1 cellular context compared by ENCODE assay signal in the genomic region with DNA sequence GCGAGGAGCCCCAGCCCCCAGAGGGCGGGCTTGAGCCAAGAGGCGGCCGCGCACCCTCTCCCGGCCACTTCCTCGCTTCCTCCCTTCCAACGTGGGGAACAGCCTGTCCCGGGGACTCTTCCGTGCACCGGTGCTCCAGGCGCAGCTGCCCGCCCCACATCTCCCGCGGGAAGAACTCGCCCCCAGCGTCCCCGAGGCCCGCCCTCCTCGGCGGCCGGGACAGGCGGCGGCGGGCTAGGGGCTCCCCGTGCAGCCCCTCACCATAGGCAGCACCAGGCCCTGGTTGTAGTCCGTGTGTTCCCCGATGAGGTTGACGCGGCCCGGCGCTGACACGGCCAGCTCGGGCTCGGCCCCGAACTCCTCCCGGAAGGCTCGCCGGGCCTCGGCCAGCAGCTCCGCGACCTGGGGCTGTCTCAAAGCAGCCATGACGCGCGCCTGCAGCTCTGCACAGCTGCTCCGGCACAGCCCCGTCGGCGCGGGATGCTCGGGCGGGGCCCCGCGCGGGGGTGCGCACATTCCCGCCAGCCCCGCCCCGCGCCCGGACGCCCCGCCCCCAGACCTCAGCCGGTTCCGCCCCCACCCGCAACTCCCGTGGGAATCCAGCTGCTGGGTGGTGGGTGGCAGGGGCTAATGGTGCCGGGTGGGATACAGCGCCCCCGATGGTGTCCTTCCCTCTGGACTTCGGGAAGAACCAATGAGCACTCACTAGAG.
A peak's percentile ranks its signal among the peaks of the same experiment; 100 is the strongest.
TF ChIP-seq lines count a peak whose summit lies in the region.

Gene GALK1 (minus strand): TSS at position 482 of the 711 bp plus-strand sequence. CDS start 56 bp downstream, at position 426.

TF ChIP-seq in HepG2, 621 proteins besides CTCF, POLR2A, EP300 and RAD21 (continued from another document and continues in another):
- TF ChIP-seq GLMP (CRISPR knock-in tag; IDR thresholded peaks at IDR 0.05; ENCODE audit: borderline replicate concordance) (no peak), SIN3A (IDR thresholded peaks at IDR 0.05; ENCODE audit: borderline replicate concordance, low read depth, low read length) (peak; percentile 37; the same call in 1 of the 2 replicates), ZNF17 (CRISPR knock-in tag; IDR thresholded peaks at IDR 0.05) (no peak), IKZF5 (CRISPR knock-in tag; IDR thresholded peaks at IDR 0.05) (no peak), ZNF510 (CRISPR knock-in tag; IDR thresholded peaks at IDR 0.05; ENCODE audit: low read depth) (no peak), RERE (CRISPR knock-in tag; IDR thresholded peaks at IDR 0.05; ENCODE audit: low read depth) (no peak), NFATC3 (CRISPR knock-in tag; IDR thresholded peaks at IDR 0.05) (no peak), RXRB (CRISPR knock-in tag; IDR thresholded peaks at IDR 0.05; ENCODE audit: borderline replicate concordance) (no peak; the same call in 1 of the 2 replicates), SOX6 (IDR thresholded peaks at IDR 0.05) (no peak), SOX6 (CRISPR knock-in tag; IDR thresholded peaks at IDR 0.05) (0 out of 2 replicates have a peak, but pooled peaks have one; percentile 8), EEA1 (CRISPR knock-in tag; IDR thresholded peaks at IDR 0.05; ENCODE audit: borderline replicate concordance) (peak; percentile 94), FOXA3 (CRISPR knock-in tag; IDR thresholded peaks at IDR 0.05) (no peak; the same call in 1 of the 2 replicates), TAF15 (IDR thresholded peaks at IDR 0.05; ENCODE audit: low read depth, low read length, poor library complexity, severe bottlenecking) (no peak), ZNF264 (CRISPR knock-in tag; IDR thresholded peaks at IDR 0.05) (no peak), ZNF703 (CRISPR knock-in tag; IDR thresholded peaks at IDR 0.05; ENCODE audit: borderline replicate concordance) (peak; percentile 78; the same call in 1 of the 2 replicates), WIZ (CRISPR knock-in tag; IDR thresholded peaks at IDR 0.05) (peak; percentile 57; the same call in 1 of the 2 replicates), ZNF724P (CRISPR knock-in tag; IDR thresholded peaks at IDR 0.05; ENCODE audit: borderline replicate concordance) (peak; percentile 38; the same call in 1 of the 2 replicates), KLF15 (CRISPR knock-in tag; IDR thresholded peaks at IDR 0.05; ENCODE audit: borderline replicate concordance) (no peak; the same call in 1 of the 2 replicates), TBX2 (CRISPR knock-in tag; IDR thresholded peaks at IDR 0.05; ENCODE audit: borderline replicate concordance) (0 out of 2 replicates have a peak, but pooled peaks have one; percentile 19), ZNF766 (CRISPR knock-in tag; IDR thresholded peaks at IDR 0.05; ENCODE audit: borderline replicate concordance) (no peak; the same call in 1 of the 2 replicates), CHD4 (IDR thresholded peaks at IDR 0.05; ENCODE audit: borderline replicate concordance, low read length) (no peak), ZNF256 (CRISPR knock-in tag; conservative IDR thresholded peaks at IDR 0.05) (0 out of 2 replicates have a peak, but pooled peaks have one; percentile 44)
- TF ChIP-seq, protein P1, sequence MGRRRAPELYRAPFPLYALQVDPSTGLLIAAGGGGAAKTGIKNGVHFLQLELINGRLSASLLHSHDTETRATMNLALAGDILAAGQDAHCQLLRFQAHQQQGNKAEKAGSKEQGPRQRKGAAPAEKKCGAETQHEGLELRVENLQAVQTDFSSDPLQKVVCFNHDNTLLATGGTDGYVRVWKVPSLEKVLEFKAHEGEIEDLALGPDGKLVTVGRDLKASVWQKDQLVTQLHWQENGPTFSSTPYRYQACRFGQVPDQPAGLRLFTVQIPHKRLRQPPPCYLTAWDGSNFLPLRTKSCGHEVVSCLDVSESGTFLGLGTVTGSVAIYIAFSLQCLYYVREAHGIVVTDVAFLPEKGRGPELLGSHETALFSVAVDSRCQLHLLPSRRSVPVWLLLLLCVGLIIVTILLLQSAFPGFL (CRISPR knock-in tag; IDR thresholded peaks at IDR 0.05): peak; percentile 75; the same call in 1 of the 2 replicates
- TF ChIP-seq, protein P2, sequence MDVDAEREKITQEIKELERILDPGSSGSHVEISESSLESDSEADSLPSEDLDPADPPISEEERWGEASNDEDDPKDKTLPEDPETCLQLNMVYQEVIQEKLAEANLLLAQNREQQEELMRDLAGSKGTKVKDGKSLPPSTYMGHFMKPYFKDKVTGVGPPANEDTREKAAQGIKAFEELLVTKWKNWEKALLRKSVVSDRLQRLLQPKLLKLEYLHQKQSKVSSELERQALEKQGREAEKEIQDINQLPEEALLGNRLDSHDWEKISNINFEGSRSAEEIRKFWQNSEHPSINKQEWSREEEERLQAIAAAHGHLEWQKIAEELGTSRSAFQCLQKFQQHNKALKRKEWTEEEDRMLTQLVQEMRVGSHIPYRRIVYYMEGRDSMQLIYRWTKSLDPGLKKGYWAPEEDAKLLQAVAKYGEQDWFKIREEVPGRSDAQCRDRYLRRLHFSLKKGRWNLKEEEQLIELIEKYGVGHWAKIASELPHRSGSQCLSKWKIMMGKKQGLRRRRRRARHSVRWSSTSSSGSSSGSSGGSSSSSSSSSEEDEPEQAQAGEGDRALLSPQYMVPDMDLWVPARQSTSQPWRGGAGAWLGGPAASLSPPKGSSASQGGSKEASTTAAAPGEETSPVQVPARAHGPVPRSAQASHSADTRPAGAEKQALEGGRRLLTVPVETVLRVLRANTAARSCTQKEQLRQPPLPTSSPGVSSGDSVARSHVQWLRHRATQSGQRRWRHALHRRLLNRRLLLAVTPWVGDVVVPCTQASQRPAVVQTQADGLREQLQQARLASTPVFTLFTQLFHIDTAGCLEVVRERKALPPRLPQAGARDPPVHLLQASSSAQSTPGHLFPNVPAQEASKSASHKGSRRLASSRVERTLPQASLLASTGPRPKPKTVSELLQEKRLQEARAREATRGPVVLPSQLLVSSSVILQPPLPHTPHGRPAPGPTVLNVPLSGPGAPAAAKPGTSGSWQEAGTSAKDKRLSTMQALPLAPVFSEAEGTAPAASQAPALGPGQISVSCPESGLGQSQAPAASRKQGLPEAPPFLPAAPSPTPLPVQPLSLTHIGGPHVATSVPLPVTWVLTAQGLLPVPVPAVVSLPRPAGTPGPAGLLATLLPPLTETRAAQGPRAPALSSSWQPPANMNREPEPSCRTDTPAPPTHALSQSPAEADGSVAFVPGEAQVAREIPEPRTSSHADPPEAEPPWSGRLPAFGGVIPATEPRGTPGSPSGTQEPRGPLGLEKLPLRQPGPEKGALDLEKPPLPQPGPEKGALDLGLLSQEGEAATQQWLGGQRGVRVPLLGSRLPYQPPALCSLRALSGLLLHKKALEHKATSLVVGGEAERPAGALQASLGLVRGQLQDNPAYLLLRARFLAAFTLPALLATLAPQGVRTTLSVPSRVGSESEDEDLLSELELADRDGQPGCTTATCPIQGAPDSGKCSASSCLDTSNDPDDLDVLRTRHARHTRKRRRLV (CRISPR knock-in tag; IDR thresholded peaks at IDR 0.05): no peak; the same call in 1 of the 2 replicates
- TF ChIP-seq, protein P3, sequence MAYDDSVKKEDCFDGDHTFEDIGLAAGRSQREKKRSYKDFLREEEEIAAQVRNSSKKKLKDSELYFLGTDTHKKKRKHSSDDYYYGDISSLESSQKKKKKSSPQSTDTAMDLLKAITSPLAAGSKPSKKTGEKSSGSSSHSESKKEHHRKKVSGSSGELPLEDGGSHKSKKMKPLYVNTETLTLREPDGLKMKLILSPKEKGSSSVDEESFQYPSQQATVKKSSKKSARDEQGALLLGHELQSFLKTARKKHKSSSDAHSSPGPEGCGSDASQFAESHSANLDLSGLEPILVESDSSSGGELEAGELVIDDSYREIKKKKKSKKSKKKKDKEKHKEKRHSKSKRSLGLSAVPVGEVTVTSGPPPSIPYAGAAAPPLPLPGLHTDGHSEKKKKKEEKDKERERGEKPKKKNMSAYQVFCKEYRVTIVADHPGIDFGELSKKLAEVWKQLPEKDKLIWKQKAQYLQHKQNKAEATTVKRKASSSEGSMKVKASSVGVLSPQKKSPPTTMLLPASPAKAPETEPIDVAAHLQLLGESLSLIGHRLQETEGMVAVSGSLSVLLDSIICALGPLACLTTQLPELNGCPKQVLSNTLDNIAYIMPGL (CRISPR knock-in tag; IDR thresholded peaks at IDR 0.05; ENCODE audit: borderline replicate concordance in 1 of 2, low read depth in 1 of 2): peak; percentile 78 to 97
- TF ChIP-seq, protein P4, sequence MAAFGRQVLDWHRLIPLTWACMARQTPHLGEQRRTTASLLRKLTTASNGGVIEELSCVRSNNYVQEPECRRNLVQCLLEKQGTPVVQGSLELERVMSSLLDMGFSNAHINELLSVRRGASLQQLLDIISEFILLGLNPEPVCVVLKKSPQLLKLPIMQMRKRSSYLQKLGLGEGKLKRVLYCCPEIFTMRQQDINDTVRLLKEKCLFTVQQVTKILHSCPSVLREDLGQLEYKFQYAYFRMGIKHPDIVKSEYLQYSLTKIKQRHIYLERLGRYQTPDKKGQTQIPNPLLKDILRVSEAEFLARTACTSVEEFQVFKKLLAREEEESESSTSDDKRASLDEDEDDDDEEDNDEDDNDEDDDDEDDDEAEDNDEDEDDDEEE (CRISPR knock-in tag; IDR thresholded peaks at IDR 0.05): no peak
- TF ChIP-seq, protein P5, sequence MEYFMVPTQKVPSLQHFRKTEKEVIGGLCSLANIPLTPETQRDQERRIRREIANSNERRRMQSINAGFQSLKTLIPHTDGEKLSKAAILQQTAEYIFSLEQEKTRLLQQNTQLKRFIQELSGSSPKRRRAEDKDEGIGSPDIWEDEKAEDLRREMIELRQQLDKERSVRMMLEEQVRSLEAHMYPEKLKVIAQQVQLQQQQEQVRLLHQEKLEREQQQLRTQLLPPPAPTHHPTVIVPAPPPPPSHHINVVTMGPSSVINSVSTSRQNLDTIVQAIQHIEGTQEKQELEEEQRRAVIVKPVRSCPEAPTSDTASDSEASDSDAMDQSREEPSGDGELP (IDR thresholded peaks at IDR 0.05; ENCODE audit: borderline replicate concordance, low read depth): no peak
- TF ChIP-seq, protein P6, sequence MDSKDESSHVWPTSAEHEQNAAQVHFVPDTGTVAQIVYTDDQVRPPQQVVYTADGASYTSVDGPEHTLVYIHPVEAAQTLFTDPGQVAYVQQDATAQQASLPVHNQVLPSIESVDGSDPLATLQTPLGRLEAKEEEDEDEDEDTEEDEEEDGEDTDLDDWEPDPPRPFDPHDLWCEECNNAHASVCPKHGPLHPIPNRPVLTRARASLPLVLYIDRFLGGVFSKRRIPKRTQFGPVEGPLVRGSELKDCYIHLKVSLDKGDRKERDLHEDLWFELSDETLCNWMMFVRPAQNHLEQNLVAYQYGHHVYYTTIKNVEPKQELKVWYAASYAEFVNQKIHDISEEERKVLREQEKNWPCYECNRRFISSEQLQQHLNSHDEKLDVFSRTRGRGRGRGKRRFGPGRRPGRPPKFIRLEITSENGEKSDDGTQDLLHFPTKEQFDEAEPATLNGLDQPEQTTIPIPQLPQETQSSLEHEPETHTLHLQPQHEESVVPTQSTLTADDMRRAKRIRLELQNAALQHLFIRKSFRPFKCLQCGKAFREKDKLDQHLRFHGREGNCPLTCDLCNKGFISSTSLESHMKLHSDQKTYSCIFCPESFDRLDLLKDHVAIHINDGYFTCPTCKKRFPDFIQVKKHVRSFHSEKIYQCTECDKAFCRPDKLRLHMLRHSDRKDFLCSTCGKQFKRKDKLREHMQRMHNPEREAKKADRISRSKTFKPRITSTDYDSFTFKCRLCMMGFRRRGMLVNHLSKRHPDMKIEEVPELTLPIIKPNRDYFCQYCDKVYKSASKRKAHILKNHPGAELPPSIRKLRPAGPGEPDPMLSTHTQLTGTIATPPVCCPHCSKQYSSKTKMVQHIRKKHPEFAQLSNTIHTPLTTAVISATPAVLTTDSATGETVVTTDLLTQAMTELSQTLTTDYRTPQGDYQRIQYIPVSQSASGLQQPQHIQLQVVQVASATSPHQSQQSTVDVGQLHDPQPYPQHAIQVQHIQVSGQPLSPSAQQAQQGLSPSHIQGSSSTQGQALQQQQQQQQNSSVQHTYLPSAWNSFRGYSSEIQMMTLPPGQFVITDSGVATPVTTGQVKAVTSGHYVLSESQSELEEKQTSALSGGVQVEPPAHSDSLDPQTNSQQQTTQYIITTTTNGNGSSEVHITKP (CRISPR knock-in tag; IDR thresholded peaks at IDR 0.05; ENCODE audit: low read depth): 0 out of 2 replicates have a peak, but pooled peaks have one; percentile 1
